ENCODE assay signal across 8 cellular contexts in genomic region chr19:52820472-52821205, GRCh38. TPM values are rescaled to one million over a fixed set of nuclear protein-coding genes. Genes with fewer than 3 reads are reported as not detected.
A peak's percentile ranks its signal among the peaks of the same experiment; 100 is the strongest.
DNase-seq lines count a peak whose midpoint lies in the region; ATAC-seq, FAIRE-seq and TF ChIP-seq lines count a peak whose summit lies in the region.
"Not testable (repeated sequence)": the region's sequence is repeated elsewhere in the genome, so short reads cannot be mapped to it uniquely, and the experiment has no call there.

No MANE protein-coding gene starts in this region.

- not testable (repeated sequence) for H3K9me3 ChIP-seq in MM.1S (replicated peaks; ENCODE audit: insufficient read depth, low read length); hepatocyte (ENCODE audit: low read depth); neutrophil; testis

- H3K4me2 ChIP-seq in MM.1S (ENCODE audit: low read depth, low read length) = peak overlapping the region; percentile 41; the same call in 1 of the 2 replicates
- H3K4me2 ChIP-seq in hepatocyte = peak overlapping the region; percentile 82

- H3K9me2 ChIP-seq in MM.1S (replicated peaks; ENCODE audit: insufficient read depth, low read length); hepatocyte (replicated peaks; ENCODE audit: insufficient read depth): not testable (repeated sequence)

- not testable (repeated sequence) for H3K4me1 ChIP-seq in MM.1S (ENCODE audit: low read length); hepatocyte (ENCODE audit: insufficient read depth); neutrophil (ENCODE audit: control insufficient read depth in 1 of 2, insufficient read depth in 1 of 2, low read depth in 1 of 2, low read length in 1 of 2); testis

- H4K20me1 ChIP-seq in MM.1S (ENCODE audit: insufficient read depth, low read length); hepatocyte (ENCODE audit: insufficient read depth, poor library complexity, severe bottlenecking): not testable (repeated sequence)

- TF ChIP-seq CTCF in HFF-Myc (IDR thresholded peaks at IDR 0.05; ENCODE audit: low read depth, low read length, missing control alignments); MM.1S (IDR thresholded peaks at IDR 0.05; ENCODE audit: low read length); WTC11 (IDR thresholded peaks at IDR 0.05); bronchial epithelial cell (IDR thresholded peaks at IDR 0.05; ENCODE audit: insufficient read depth, low read length, severe bottlenecking); hepatocyte (IDR thresholded peaks at IDR 0.05; ENCODE audit: poor library complexity); neutrophil (IDR thresholded peaks at IDR 0.05); testis (IDR thresholded peaks at IDR 0.05): not testable (repeated sequence)

- not testable (repeated sequence) for H3K4me1 Mint-ChIP-seq in WTC11

- DNase-seq in ELR (ENCODE audit: low read depth) (peak; percentile 56), WTC11 (ENCODE audit: low spot score) (peak; percentile 51), bronchial epithelial cell (ENCODE audit: low read depth) (peak; percentile 13), hepatocyte (ENCODE audit: low spot score) (peak; percentile 38)
- DNase-seq in HFF-Myc (ENCODE audit: extremely low read depth, low read depth); MM.1S; testis: not testable (repeated sequence)

- POLR2A ChIA-PET in WTC11 (lab: Charles Lee) = not testable (repeated sequence)

- H3K27me3 Mint-ChIP-seq in WTC11 (ENCODE audit: low read depth) = not testable (repeated sequence)

- not testable (repeated sequence) for H3K9me3 Mint-ChIP-seq in WTC11

- H3K27ac ChIP-seq in MM.1S (ENCODE audit: low read length); neutrophil; testis: not testable (repeated sequence)
- peak overlapping the region; percentile 81 for H3K27ac ChIP-seq in hepatocyte

- H3K4me3 ChIP-seq in HFF-Myc (replicated peaks; ENCODE audit: low read depth, low read length) (peak overlapping the region; percentile 54), MM.1S (ENCODE audit: low read length) (peak overlapping the region; percentile 67), bronchial epithelial cell (ENCODE audit: low read depth, low read length) (peak overlapping the region; percentile 48), hepatocyte (peak overlapping the region; percentile 92), neutrophil (ENCODE audit: low read depth in 1 of 2, low read length in 1 of 2) (peak overlapping the region; percentile 63 to 65), testis (peak overlapping the region; percentile 51 to 66)

- H3K27ac Mint-ChIP-seq in WTC11 = not testable (repeated sequence)

- FAIRE-seq in bronchial epithelial cell (lab: Jason Lieb, UNC) = not testable (repeated sequence)

- intact Hi-C loops in testis (cut with DNase I; ENCODE audit: low total_unique reads) = not testable (repeated sequence)

- WGBS in hepatocyte (ENCODE audit: low lambda C conversion rate, missing lambda C conversion rate) = 7% methylated on average over 17 of the region's 20 CpGs
- WGBS in testis, 2 donors = 5 to 13% methylated on average over 9 to 20 of the region's 20 CpGs

- peak; percentile 65 for ATAC-seq in WTC11

- not testable (repeated sequence) for H3K36me3 ChIP-seq in MM.1S (replicated peaks; ENCODE audit: insufficient read depth, low read length); bronchial epithelial cell (ENCODE audit: control insufficient read depth, insufficient read depth, low read length); hepatocyte (replicated peaks; ENCODE audit: insufficient read depth, low read depth); neutrophil; testis (ENCODE audit: low read depth, missing control alignments)

- peak overlapping the region; percentile 91 for H3K4me3 Mint-ChIP-seq in WTC11

- H2AFZ ChIP-seq in MM.1S (ENCODE audit: low read length) = peak overlapping the region; percentile 84; the same call in 1 of the 2 replicates
- peak overlapping the region; percentile 98 for H2AFZ ChIP-seq in hepatocyte

- not testable (repeated sequence) for H3F3A ChIP-seq in MM.1S (ENCODE audit: insufficient read depth, low read length)

- TF ChIP-seq POLR2A in testis (IDR thresholded peaks at IDR 0.05) = not testable (repeated sequence)

- peaks cover 14% of the 10 kb centered on the region for H3K36me3 Mint-ChIP-seq in WTC11

- H3K9ac ChIP-seq in MM.1S (ENCODE audit: low read length) = peak overlapping the region; percentile 44; the same call in 1 of the 2 replicates

- not testable (repeated sequence) for H3K79me2 ChIP-seq in MM.1S (ENCODE audit: low read length); hepatocyte

- CTCF ChIA-PET in WTC11 (lab: Charles Lee) = not testable (repeated sequence)

- H3K27me3 ChIP-seq in MM.1S (replicated peaks; ENCODE audit: insufficient read depth, low read length); bronchial epithelial cell (ENCODE audit: control insufficient read depth, insufficient read depth, low read length); hepatocyte; neutrophil; testis: not testable (repeated sequence)

RNA-seq across cellular contexts. Expression of gene ZNF28, which starts 0.8 kb away (rescaled TPM):
- total RNA-seq in WTC11 (2021) (25.7 to 26.7 TPM (median 26.1 TPM) in 3 replicates), bronchial epithelial cell (30.3 and 44.4 TPM in 2 replicates), hepatocyte (19.3 and 22.4 TPM in 2 replicates), testis (10 to 100 TPM; 12.2 to 17.5 TPM)
- polyA plus RNA-seq in hepatocyte (13.3 and 17.4 TPM in 2 replicates), testis (ENCODE audit: insufficient read depth, low read depth, low replicate concordance) (8.8 TPM)

RNA-seq across cellular contexts. Expression of gene ZNF600, which starts 34.0 kb away (rescaled TPM):
- total RNA-seq in WTC11 (2021) (11.7 to 13.4 TPM (median 13.2 TPM) in 3 replicates), bronchial epithelial cell (9.1 and 10.0 TPM in 2 replicates), hepatocyte (7.7 and 12.5 TPM in 2 replicates), testis (1 to 10 TPM; 5.2 to 6.9 TPM)
- polyA plus RNA-seq in hepatocyte (14.6 and 16.9 TPM in 2 replicates), testis (ENCODE audit: insufficient read depth, low read depth, low replicate concordance) (2.7 TPM)

RNA-seq across cellular contexts. Expression of gene ZNF468, which starts 36.8 kb away (rescaled TPM):
- total RNA-seq in WTC11 (2021) (26.9 to 32.0 TPM (median 29.5 TPM) in 3 replicates), bronchial epithelial cell (86.9 and 132 TPM in 2 replicates), hepatocyte (37.2 and 43.6 TPM in 2 replicates), testis (10 to 100 TPM; 13.5 to 21.7 TPM)
- polyA plus RNA-seq in hepatocyte (14.0 and 19.9 TPM in 2 replicates), testis (ENCODE audit: insufficient read depth, low read depth, low replicate concordance) (10.6 TPM)
